Comparison of ENCODE assay signal across 8 cellular contexts in genomic region chr10:1048732-1049424, GRCh38. TPM values are rescaled to one million over a fixed set of nuclear protein-coding genes. Genes with fewer than 3 reads are reported as not detected.
DNase-seq lines count a peak whose midpoint lies in the region; ATAC-seq, FAIRE-seq and TF ChIP-seq lines count a peak whose summit lies in the region.

Gene IDI1 (minus strand): TSS chr10:1049119. CDS start chr10:1049003, 116 bp downstream.

- H3K9me3 Mint-ChIP-seq in activated naive CD4-positive, alpha-beta T cell treated with anti-CD3 and anti-CD28 coated beads for 36 hours = no peaks in the 10 kb centered on the region

- H3K27me3 ChIP-seq in GM06990 (replicated peaks; ENCODE audit: control insufficient read depth, insufficient read depth, low read length) (no peaks in the 10 kb centered on the region), neuronal stem cell (ENCODE audit: control insufficient read depth in 3 of 3, insufficient read depth in 3 of 3, low read depth in 1 of 3, low read length in 3 of 3) (no peaks in the 10 kb centered on the region), subcutaneous abdominal adipose tissue (ENCODE audit: control insufficient read depth in 5 of 5, insufficient read depth in 4 of 5, low read length in 5 of 5) (no peaks in the 10 kb centered on the region)

- peak within 1 kb of the TSS; percentile 97 for H2BK5ac ChIP-seq in neuronal stem cell (ENCODE audit: low read length)

- no CpG with 5 or more reads among the region's 83 CpGs for WGBS in neuronal stem cell (ENCODE audit: extremely low coverage in 2 of 2, insufficient read length in 2 of 2, insufficient replicate concordance in 1 of 2), 2 donors

- peak within 1 kb of the TSS; percentile 56 for H3K4me2 ChIP-seq in neuronal stem cell (ENCODE audit: insufficient read depth, low read length, poor library complexity, severe bottlenecking)

- CTCF ChIA-PET in activated naive CD4-positive, alpha-beta T cell treated with anti-CD3 and anti-CD28 coated beads for 36 hours (lab: Charles Lee) = interaction anchor here (0.5 to 1.4 kb wide), 2 partner anchors 25 to 200 kb away, joined by 3 to 4 read pairs; no protein-coding TSS in a partner anchor

- H2AK5ac ChIP-seq in neuronal stem cell (ENCODE audit: low read depth, low read length) = peak within 1 kb of the TSS; percentile 81

- TF ChIP-seq POLR2A in NB4 (IDR thresholded peaks at IDR 0.05; ENCODE audit: extremely low read depth, insufficient read length) = peak; percentile 81

- H2AFZ ChIP-seq in neuronal stem cell (ENCODE audit: low read length) = peak within 1 kb of the TSS; percentile 64

- H3K9ac ChIP-seq in neuronal stem cell (ENCODE audit: low read depth, low read length, poor library complexity) = peak within 1 kb of the TSS; percentile 98
- H3K9ac ChIP-seq in subcutaneous abdominal adipose tissue (ENCODE audit: low read length in 5 of 5) = peak within 1 kb of the TSS; percentile 71 to 92 (median 76)

- H4K91ac ChIP-seq in neuronal stem cell (ENCODE audit: low read depth, low read length, poor library complexity) = no peak within 1 kb of the TSS

- peaks cover 47% of the 10 kb centered on the region for H3K36me3 Mint-ChIP-seq in activated naive CD4-positive, alpha-beta T cell treated with anti-CD3 and anti-CD28 coated beads for 36 hours (ENCODE audit: low read depth)

- H3K4me1 ChIP-seq in neuronal stem cell (ENCODE audit: control insufficient read depth in 2 of 2, insufficient read depth in 1 of 2, low read depth in 1 of 2, low read length in 2 of 2) (peaks cover 11 to 22% of the 10 kb centered on the region in 2 donors), subcutaneous abdominal adipose tissue (ENCODE audit: control insufficient read depth in 5 of 5, insufficient read depth in 5 of 5, low read length in 5 of 5) (peaks cover 2 to 48% (median 42%) of the 10 kb centered on the region in 5 donors)

- H2BK120ac ChIP-seq in neuronal stem cell (ENCODE audit: low read depth, low read length) = peak within 1 kb of the TSS; percentile 89

- intact Hi-C loops in activated naive CD4-positive, alpha-beta T cell treated with anti-CD3 and anti-CD28 coated beads for 36 hours (cut with micrococcal nuclease) = loop anchor here (1.0 to 2.0 kb wide), 5 partner anchors 7 to 118 kb away; partner anchors contain the start of genes GTPBP4, LARP4B and WDR37

- no peaks in the 10 kb centered on the region for H3K27me3 Mint-ChIP-seq in activated naive CD4-positive, alpha-beta T cell treated with anti-CD3 and anti-CD28 coated beads for 36 hours (ENCODE audit: low read depth)

- H2BK15ac ChIP-seq in neuronal stem cell (ENCODE audit: low read length) = peak within 1 kb of the TSS; percentile 68

- H3K27ac ChIP-seq in neuronal stem cell (replicated peaks; ENCODE audit: low read length) (peak within 1 kb of the TSS; percentile 100), subcutaneous abdominal adipose tissue (ENCODE audit: low read depth, low read length) (peak within 1 kb of the TSS; percentile 96)

- no peak for FAIRE-seq in frontal cortex (lab: Jason Lieb, UNC)

- H2BK12ac ChIP-seq in neuronal stem cell (ENCODE audit: low read length) = no peak within 1 kb of the TSS

- peak within 1 kb of the TSS; percentile 94 for H3K4me3 Mint-ChIP-seq in activated naive CD4-positive, alpha-beta T cell treated with anti-CD3 and anti-CD28 coated beads for 36 hours

- no peak within 1 kb of the TSS for H4K8ac ChIP-seq in neuronal stem cell (ENCODE audit: low read depth, low read length)

- peak within 1 kb of the TSS; percentile 97 for H3K23ac ChIP-seq in neuronal stem cell (ENCODE audit: low read depth, low read length, poor library complexity)

- TF ChIP-seq CTCF in GM06990 (IDR thresholded peaks at IDR 0.05; ENCODE audit: insufficient read depth, low read length, poor library complexity, severe bottlenecking) (no peak), NB4 (IDR thresholded peaks at IDR 0.05; ENCODE audit: low read depth, low read length) (no peak)

- H3K4ac ChIP-seq in neuronal stem cell (ENCODE audit: low read length) = no peak within 1 kb of the TSS

- H3K9me3 ChIP-seq in neuronal stem cell (replicated peaks in 1 of 2; ENCODE audit: control insufficient read depth in 2 of 2, insufficient read depth in 1 of 2, low read depth in 1 of 2, low read length in 2 of 2) = peaks cover 1 to 4% of the 10 kb centered on the region in 2 donors
- H3K9me3 ChIP-seq in subcutaneous abdominal adipose tissue (ENCODE audit: control insufficient read depth in 5 of 5, low read length in 5 of 5) = no peaks in the 10 kb centered on the region

- peak within 1 kb of the TSS; percentile 97 for H3K27ac Mint-ChIP-seq in activated naive CD4-positive, alpha-beta T cell treated with anti-CD3 and anti-CD28 coated beads for 36 hours

- H3K4me3 ChIP-seq in GM06990 (replicated peaks; ENCODE audit: low read depth, low read length) = peak within 1 kb of the TSS; percentile 92
- peak within 1 kb of the TSS; percentile 94 for H3K4me3 ChIP-seq in NB4 (ENCODE audit: low read depth, low read length)
- peak within 1 kb of the TSS; percentile 83 to 100 for H3K4me3 ChIP-seq in neuronal stem cell (ENCODE audit: low read length in 2 of 2)
- peak within 1 kb of the TSS; percentile 85 to 97 (median 94) for H3K4me3 ChIP-seq in subcutaneous abdominal adipose tissue (ENCODE audit: low read depth in 1 of 5, low read length in 5 of 5)

- H3K79me1 ChIP-seq in neuronal stem cell (ENCODE audit: low read depth, low read length) = no peaks in the 10 kb centered on the region

- peaks cover 66% of the 10 kb centered on the region for H3K4me1 Mint-ChIP-seq in activated naive CD4-positive, alpha-beta T cell treated with anti-CD3 and anti-CD28 coated beads for 36 hours (ENCODE audit: low read depth)

- peak within 1 kb of the TSS; percentile 28 for H3K14ac ChIP-seq in neuronal stem cell (ENCODE audit: low read length)

- peak; percentile 79 for ATAC-seq in HG02571 (IDR thresholded peaks at IDR 0.05; ENCODE audit: unreplicated experiment)

- peaks cover 1% of the 10 kb centered on the region for H3K36me3 ChIP-seq in GM06990 (ENCODE audit: control insufficient read depth, insufficient read depth, low read length)
- peaks cover 11 to 72% of the 10 kb centered on the region in 2 donors for H3K36me3 ChIP-seq in neuronal stem cell (replicated peaks in 1 of 2; ENCODE audit: control insufficient read depth in 2 of 2, insufficient read depth in 2 of 2, low read length in 2 of 2)
- H3K36me3 ChIP-seq in subcutaneous abdominal adipose tissue (ENCODE audit: control insufficient read depth in 5 of 5, insufficient read depth in 5 of 5, low read length in 5 of 5) = peaks cover 12 to 27% (median 12%) of the 10 kb centered on the region in 5 donors

- H3K18ac ChIP-seq in neuronal stem cell (ENCODE audit: low read length) = peak within 1 kb of the TSS; percentile 88

- DNase-seq in GM06990 (ENCODE audit: extremely low read depth, insufficient read length) (peak; percentile 100), NB4 (ENCODE audit: low read depth) (peak; percentile 96), SK-N-DZ (ENCODE audit: low spot score) (peak; percentile 100), frontal cortex (ENCODE audit: low spot score in 2 of 2) (peak; percentile 93 to 95), neuronal stem cell (ENCODE audit: low spot score) (peak; percentile 97)
- peak; percentile 98 for DNase-seq in activated naive CD4-positive, alpha-beta T cell treated with anti-CD3 and anti-CD28 coated beads for 36 hours

RNA-seq across cellular contexts. Expression of gene IDI1, which starts in this region (rescaled TPM):
- polyA plus RNA-seq in SK-N-DZ (2014; cell fraction: cytosol; rRNA removed) = 249 and 253 TPM in 2 replicates
- 208 TPM in 2 replicates for polyA plus RNA-seq in SK-N-DZ (2014; cell fraction: nucleus; rRNA removed)
- total RNA-seq in activated naive CD4-positive, alpha-beta T cell treated with anti-CD3 and anti-CD28 coated beads for 36 hours = 10 to 100 TPM; 68.2 to 68.5 TPM
- 160 TPM for total RNA-seq in frontal cortex
- 161 TPM for polyA plus RNA-seq in neuronal stem cell (2013, experiment 1 of 2)
- polyA plus RNA-seq in neuronal stem cell (2013, experiment 2 of 2) = 163 TPM

Comparison
In these comparisons a context has a peak if more than half of its experiments do, and no peak if none do; other contexts are left out.
1. Peak in every context shown above with its lines: DNase-seq, ATAC-seq, H3K4me3 ChIP-seq and H3K27ac ChIP-seq.